10 cellular contexts compared by ENCODE assay signal in the genomic region with DNA sequence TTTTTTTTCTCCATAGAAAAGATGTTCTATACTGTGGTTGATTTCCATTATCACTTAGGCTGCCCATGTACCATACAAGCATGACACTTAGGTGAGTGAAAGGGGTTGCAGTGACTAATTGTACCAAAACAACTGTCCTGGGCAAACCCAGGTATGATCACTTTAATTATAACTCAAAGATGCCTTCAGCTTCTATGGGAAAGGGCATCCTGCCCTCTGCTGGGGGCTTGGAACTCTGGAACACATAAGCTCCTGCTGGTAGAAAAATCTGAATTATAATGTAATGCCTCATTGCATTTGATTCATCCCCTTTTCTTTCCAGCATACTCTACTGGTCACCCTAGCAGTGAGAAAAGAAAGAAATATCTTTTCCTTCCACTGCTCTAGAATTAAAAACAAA.
DNase-seq lines count a peak whose midpoint lies in the region; ATAC-seq and TF ChIP-seq lines count a peak whose summit lies in the region.
"Had no signal": no experiment of that assay in that cellular context is flagged by ENCODE, and none has a peak within 500 bp of the region (broad histone marks: within the 10 kb centered on the region; RNA-seq: fewer than 3 reads in every experiment).

No MANE protein-coding gene starts in this region.

- no peak for ATAC-seq in HG02973 (IDR thresholded peaks at IDR 0.05; ENCODE audit: unreplicated experiment)
- ATAC-seq: left colon had no signal

- H3K4me3 Mint-ChIP-seq in HFFc6: peak overlapping the region; percentile 79

- TF ChIP-seq POLR2A in uterus (IDR thresholded peaks at IDR 0.05): no peak

- H3K36me3 Mint-ChIP-seq in HFFc6 (ENCODE audit: low read depth): 0 out of 2 replicates have a peak, but pooled peaks cover 6% of the 10 kb centered on the region

- H3K4me3 ChIP-seq in left ventricle myocardium inferior: no peak overlapping the region
- H3K4me3 ChIP-seq in uterus: no peak overlapping the region
- H3K4me3 ChIP-seq: SJCRH30 had no signal

- intact Hi-C loops in left ventricle myocardium inferior (cut with micrococcal nuclease): no loop called here
- intact Hi-C loops in uterus (cut with DNase I; ENCODE audit: low total_unique reads): no loop called here

- H3K27ac Mint-ChIP-seq in HFFc6: peak overlapping the region; percentile 93

- no peak overlapping the region for H3K27ac ChIP-seq in left ventricle myocardium inferior (replicated peaks)
- H3K27ac ChIP-seq in uterus: no peak overlapping the region
- H3K27ac ChIP-seq: SJCRH30 had no signal

- peaks cover 1% of the 10 kb centered on the region; the same call in 1 of the 2 replicates for H3K27me3 Mint-ChIP-seq in HFFc6 (ENCODE audit: insufficient read depth)

- H3K36me3 ChIP-seq in left ventricle myocardium inferior (no peaks in the 10 kb centered on the region), uterus (no peaks in the 10 kb centered on the region)
- H3K36me3 ChIP-seq: SJCRH30 had no signal

- DNase-seq in D341Med (ENCODE audit: low spot score) (peak; percentile 50), HFFc6 (peak; percentile 45), UCSD-AML1 (lab: John Stamatoyannopoulos, UW; ENCODE audit: unreplicated experiment) (peak; percentile 23), left ventricle myocardium inferior (peak; percentile 15), uterus (peak in 1 of 2 donors; percentile 17), mesenteric fat pad (ENCODE audit: low spot score) (no peak)
- no peak for DNase-seq in activated CD8-positive, alpha-beta memory T cell treated with anti-CD3 and anti-CD28 coated beads, Interleukin-2, amount 50 U/mL, for 4 hours

- peaks cover 94% of the 10 kb centered on the region for H3K4me1 Mint-ChIP-seq in HFFc6 (ENCODE audit: low read depth)

- no peaks in the 10 kb centered on the region for H3K9me3 Mint-ChIP-seq in HFFc6

- H3K27me3 ChIP-seq in left ventricle myocardium inferior (ENCODE audit: low read depth) (no peaks in the 10 kb centered on the region), uterus (no peaks in the 10 kb centered on the region)
- H3K27me3 ChIP-seq: SJCRH30 had no signal

- H3K9me3 ChIP-seq in left ventricle myocardium inferior (replicated peaks) (no peaks in the 10 kb centered on the region), uterus (no peaks in the 10 kb centered on the region)
- H3K9me3 ChIP-seq: SJCRH30 had no signal

- H3K4me1 ChIP-seq in left ventricle myocardium inferior: peaks cover 11% of the 10 kb centered on the region
- H3K4me1 ChIP-seq in uterus: no peaks in the 10 kb centered on the region
- H3K4me1 ChIP-seq: SJCRH30 had no signal

- TF ChIP-seq CTCF in HFFc6 (IDR thresholded peaks at IDR 0.05): peak; percentile 86
- TF ChIP-seq CTCF in left ventricle myocardium inferior (IDR thresholded peaks at IDR 0.05; ENCODE audit: borderline replicate concordance): peak; percentile 63
- peak; percentile 7 to 39 (median 20) for TF ChIP-seq CTCF in uterus (IDR thresholded peaks at IDR 0.05)

Comparison
In these comparisons a context has a peak if more than half of its experiments do, and no peak if none do; other contexts are left out.
1. DNase-seq: peak in D341Med (single experiment), HFFc6 (single experiment), UCSD-AML1 (single experiment) and left ventricle myocardium inferior (single experiment); none in mesenteric fat pad (single experiment) and activated CD8-positive, alpha-beta memory T cell treated with anti-CD3 and anti-CD28 coated beads, Interleukin-2, amount 50 U/mL, for 4 hours (single experiment).
2. CTCF ChIP-seq: peak in every context shown above with its lines; median percentile 86 in HFFc6; 63 in left ventricle myocardium inferior; 20 in uterus.